1 cellular context compared by ENCODE assay signal in the genomic region with DNA sequence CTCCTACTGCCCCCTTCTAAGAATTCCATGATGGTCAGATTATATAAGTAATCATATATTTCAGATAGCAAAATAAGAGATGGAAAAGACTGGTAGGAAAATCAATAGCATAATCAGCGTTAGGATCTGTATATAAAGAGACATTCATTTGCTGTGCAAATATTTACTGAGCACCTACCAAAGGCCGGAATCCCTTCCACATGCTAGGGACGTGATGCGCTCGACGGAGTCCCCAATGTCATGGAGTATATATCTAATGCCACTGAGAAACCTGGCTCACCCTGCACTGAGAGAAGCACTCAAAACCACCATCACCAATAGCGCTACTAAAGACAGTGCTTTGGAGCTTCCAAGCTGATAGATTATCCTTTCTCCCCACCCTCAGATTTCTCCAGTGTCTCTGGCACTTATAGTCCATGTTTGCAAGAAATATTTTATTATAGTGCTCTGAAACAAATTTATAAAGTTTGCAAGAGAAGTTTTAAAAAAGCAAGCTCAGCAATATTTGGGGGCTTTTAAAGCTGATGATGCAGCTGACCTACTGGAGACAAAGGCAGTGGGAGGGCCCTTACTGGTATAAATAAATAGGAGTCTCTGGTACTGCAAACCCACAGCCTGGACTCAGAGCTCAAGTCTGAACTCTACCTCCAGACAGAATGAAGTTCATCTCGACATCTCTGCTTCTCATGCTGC.
A peak's percentile ranks its signal among the peaks of the same experiment; 100 is the strongest.
TF ChIP-seq lines count a peak whose summit lies in the region.

A gene with protein sequence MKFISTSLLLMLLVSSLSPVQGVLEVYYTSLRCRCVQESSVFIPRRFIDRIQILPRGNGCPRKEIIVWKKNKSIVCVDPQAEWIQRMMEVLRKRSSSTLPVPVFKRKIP (plus strand): TSS at position 611 of the 693 bp plus-strand sequence. CDS start 46 bp downstream, at position 657.

TF ChIP-seq in H1, 55 proteins besides CTCF, POLR2A, EP300 and RAD21 (continued from another document):
- TF ChIP-seq MAFK (IDR thresholded peaks at IDR 0.05; ENCODE audit: low read depth, low read length) (peak; percentile 91), HDAC6 (IDR thresholded peaks at IDR 0.05; ENCODE audit: low read depth, low read length) (no peak)
